In the genomic region with DNA sequence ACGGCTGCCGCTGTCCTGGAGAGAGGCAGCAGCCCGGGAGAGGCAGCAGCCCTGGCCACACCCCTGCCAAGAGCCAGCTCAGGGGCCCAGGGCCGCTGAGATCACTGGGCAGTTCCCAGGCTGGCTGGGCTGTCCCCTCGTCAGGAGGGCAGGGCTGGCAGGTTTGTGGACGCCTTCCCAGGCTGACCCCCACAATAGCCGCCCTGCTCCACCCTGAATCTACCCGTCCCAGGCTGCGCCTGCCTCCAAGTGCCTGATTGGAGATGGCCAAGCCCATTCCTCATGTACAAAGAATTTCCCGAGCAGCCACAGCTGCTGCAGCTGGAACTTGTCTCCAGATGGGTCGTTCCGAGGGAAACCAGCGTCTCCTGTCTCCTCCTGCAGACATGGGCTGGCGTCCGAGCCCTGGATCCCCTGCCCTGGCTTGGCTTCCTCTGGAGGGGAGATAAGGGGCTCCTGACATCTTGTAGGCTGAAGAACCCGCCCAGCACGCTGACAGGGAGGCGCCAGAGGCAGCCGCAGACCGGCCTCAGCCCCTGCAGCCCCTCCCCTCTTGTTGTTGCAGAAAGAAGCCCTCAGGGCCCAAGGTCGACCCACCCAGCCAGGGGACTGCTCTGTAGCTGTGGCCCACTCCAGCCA, we compare ENCODE assay signal across 15 cellular contexts. TPM values are rescaled to one million over a fixed set of nuclear protein-coding genes. Genes with fewer than 3 reads are reported as not detected.
DNase-seq lines count a peak whose midpoint lies in the region; ATAC-seq, FAIRE-seq and TF ChIP-seq lines count a peak whose summit lies in the region.
"Had no signal": no experiment of that assay in that cellular context is flagged by ENCODE, and none has a peak within 500 bp of the region (broad histone marks: within the 10 kb centered on the region; RNA-seq: fewer than 3 reads in every experiment).

No MANE protein-coding gene starts in this region.

- H3K9ac ChIP-seq in endodermal cell (ENCODE audit: extremely low read depth, low read length, poor library complexity, severe bottlenecking) = no peak overlapping the region

- ATAC-seq in left colon = peak; percentile 44
- no peak for ATAC-seq in HG02623 (IDR thresholded peaks at IDR 0.05; ENCODE audit: unreplicated experiment)
- ATAC-seq: CD8-positive, alpha-beta T cell had no signal

- no TSS peak for BruUV-seq in MCF 10A (replicated peaks; lab: Mats Ljungman, UMichigan)

- H3K9me3 ChIP-seq in small intestine (ENCODE audit: control insufficient read depth, low read depth) = no peaks in the 10 kb centered on the region
- H3K9me3 ChIP-seq in endodermal cell (ENCODE audit: control insufficient read depth, low read length) = no peaks in the 10 kb centered on the region

- H3K4me1 Mint-ChIP-seq in endodermal cell (peaks cover 36% of the 10 kb centered on the region), MCF 10A (ENCODE audit: insufficient read depth, unreplicated experiment) (no peaks in the 10 kb centered on the region)

- TF ChIP-seq CTCF in cardiac fibroblast (IDR thresholded peaks at IDR 0.05; ENCODE audit: low read depth, low read length) (no peak), endodermal cell (conservative IDR thresholded peaks at IDR 0.05) (no peak), MCF 10A (IDR thresholded peaks at IDR 0.05; ENCODE audit: unreplicated experiment) (no peak)

- H3K4me3 ChIP-seq in cardiac fibroblast (replicated peaks in 1 of 2; ENCODE audit: low read depth in 2 of 2, low read length in 2 of 2) = no peak overlapping the region
- no peak overlapping the region for H3K4me3 ChIP-seq in small intestine (ENCODE audit: low read depth in 1 of 2, low read length in 2 of 2)
- no peak overlapping the region for H3K4me3 ChIP-seq in endodermal cell (ENCODE audit: low read length)

- no peaks in the 10 kb centered on the region for H3K27me3 Mint-ChIP-seq in endodermal cell (ENCODE audit: insufficient read depth)
- H3K27me3 Mint-ChIP-seq in MCF 10A (ENCODE audit: insufficient read depth, unreplicated experiment) = peaks cover 27% of the 10 kb centered on the region

- 8 to 14% (median 11%) methylated on average over 19 to 21 of the region's 21 CpGs for WGBS in small intestine, 3 donors
- 49 to 60% methylated on average over 5 to 21 of the region's 21 CpGs for WGBS in endodermal cell (ENCODE audit: insufficient coverage in 1 of 2, insufficient read length in 1 of 2), 2 experiments

- H3K9me3 Mint-ChIP-seq in endodermal cell (no peaks in the 10 kb centered on the region), MCF 10A (ENCODE audit: unreplicated experiment) (no peaks in the 10 kb centered on the region)
- H3K9me3 Mint-ChIP-seq: CD8-positive, alpha-beta T cell had no signal

- H3K36me3 ChIP-seq in small intestine (ENCODE audit: control insufficient read depth in 2 of 2, insufficient read depth in 2 of 2, low read length in 2 of 2) = no peaks in the 10 kb centered on the region
- no peaks in the 10 kb centered on the region for H3K36me3 ChIP-seq in endodermal cell (ENCODE audit: control insufficient read depth, insufficient read depth, low read length)

- H3K27me3 ChIP-seq in small intestine (ENCODE audit: control insufficient read depth in 2 of 2, insufficient read depth in 2 of 2, low read length in 2 of 2) (peaks cover 0 to 22% of the 10 kb centered on the region in 2 donors), endodermal cell (ENCODE audit: control insufficient read depth, insufficient read depth, low read length, poor library complexity, severe bottlenecking) (peaks cover 17% of the 10 kb centered on the region)

- H3K27ac Mint-ChIP-seq in endodermal cell = no peak overlapping the region
- H3K27ac Mint-ChIP-seq in MCF 10A (ENCODE audit: low read depth, unreplicated experiment) = no peak overlapping the region
- H3K27ac Mint-ChIP-seq: CD8-positive, alpha-beta T cell had no signal

- H3K27ac ChIP-seq in small intestine (ENCODE audit: low read depth in 1 of 2, low read length in 1 of 2) = peak overlapping the region in 1 of 2 donors; percentile 36
- H3K27ac ChIP-seq in endodermal cell (ENCODE audit: low read depth, low read length) = no peak overlapping the region

- peaks cover 2 to 4% of the 10 kb centered on the region in 2 donors for H3K4me1 ChIP-seq in small intestine (ENCODE audit: control insufficient read depth in 2 of 2, insufficient read depth in 1 of 2, low read depth in 1 of 2, low read length in 1 of 2)
- peaks cover 58% of the 10 kb centered on the region for H3K4me1 ChIP-seq in endodermal cell (ENCODE audit: control insufficient read depth, insufficient read depth, low read length)

- intact Hi-C loops in left colon (cut with DNase I, micrococcal nuclease) = no loop called here
- intact Hi-C loops in MCF 10A (cut with micrococcal nuclease) = no loop called here

- peak; percentile 51 for DNase-seq in HK-2 (ENCODE audit: unreplicated experiment)
- peak; percentile 20 to 82 for DNase-seq in cardiac fibroblast (ENCODE audit: low read depth in 2 of 2)
- DNase-seq in left colon = no peak
- peak; percentile 72 for DNase-seq in small intestine
- DNase-seq in NCI-H2029 (lab: John Stamatoyannopoulos, UW) = no peak
- DNase-seq in endodermal cell = no peak
- no peak for DNase-seq in MCF 10A (ENCODE audit: unreplicated experiment)
- DNase-seq: amniotic stem cell; CD8-positive, alpha-beta T cell; effector CD4-positive, alpha-beta T cell; hypothalamus; Karpas-422; stimulated activated CD4-positive, alpha-beta T cell treated with anti-CD3 and anti-CD28 coated beads, Interleukin-12 subunit alpha, Interleukin-12 subunit beta, amount 100 ng/mL, for 4 hours had no signal

- H3K36me3 Mint-ChIP-seq in endodermal cell (ENCODE audit: low read depth) = no peaks in the 10 kb centered on the region
- no peaks in the 10 kb centered on the region for H3K36me3 Mint-ChIP-seq in MCF 10A (ENCODE audit: insufficient read depth, unreplicated experiment)
- H3K36me3 Mint-ChIP-seq: CD8-positive, alpha-beta T cell had no signal

- FAIRE-seq in small intestine (lab: Jason Lieb, UNC) = no peak
- FAIRE-seq: TTC549 had no signal

- H3K4me3 Mint-ChIP-seq in endodermal cell = no peak overlapping the region
- no peak overlapping the region for H3K4me3 Mint-ChIP-seq in MCF 10A (ENCODE audit: unreplicated experiment)
- H3K4me3 Mint-ChIP-seq: CD8-positive, alpha-beta T cell had no signal

- CTCF ChIA-PET in MCF 10A (lab: Yijun Ruan, JAX) = no interaction called here

- POLR2A ChIA-PET in MCF 10A (lab: Yijun Ruan, JAX) = no interaction called here

RNA-seq across cellular contexts. Expression of a gene that starts 9.4 kb away (rescaled TPM):
- total RNA-seq in left colon (not detected), endodermal cell (1 to 10 TPM; 2.5 to 6.7 TPM), MCF 10A (2022) (not detected in 2 replicates)
- polyA plus RNA-seq in small intestine = 10 to 100 TPM; 11.9 to 35.1 (median 34.2) TPM
- 0.75 TPM for polyA plus RNA-seq in endodermal cell (2013, experiment 1 of 2)
- polyA plus RNA-seq in endodermal cell (2013, experiment 2 of 2) = 0.75 TPM
- total RNA-seq: CD8-positive, alpha-beta T cell had no signal

RNA-seq across cellular contexts. Expression of a gene that starts 57.8 kb away (rescaled TPM):
- total RNA-seq in left colon = 1 to 10 TPM; 4.8 to 6.7 TPM
- 10 to 100 TPM in 2 of 3 donors, 1 to 10 TPM in 1; 8.0 to 28.0 (median 14.9) TPM for polyA plus RNA-seq in small intestine
- under 1 TPM in 1 of 2 donors, not detected in 1; 0.40 TPM for total RNA-seq in endodermal cell
- polyA plus RNA-seq in endodermal cell (2013, experiment 1 of 2) = 0.07 TPM
- 0.25 TPM for polyA plus RNA-seq in endodermal cell (2013, experiment 2 of 2)
- total RNA-seq in MCF 10A (2022) = not detected in 2 replicates
- total RNA-seq: CD8-positive, alpha-beta T cell had no signal

Comparison
In these comparisons a context has a peak if more than half of its experiments do, and no peak if none do; other contexts are left out.
1. DNase-seq: peak in HK-2 (single experiment), cardiac fibroblast (2 of 2) and small intestine (single experiment); none in left colon (0 of 2), NCI-H2029 (single experiment), endodermal cell (single experiment) and MCF 10A (single experiment).